12 cellular contexts compared by ENCODE assay signal in genomic region chr19:48196933-48197665, GRCh38. TPM values are rescaled to one million over a fixed set of nuclear protein-coding genes. Genes with fewer than 3 reads are reported as not detected.
DNase-seq lines count a peak whose midpoint lies in the region; ATAC-seq and TF ChIP-seq lines count a peak whose summit lies in the region.
"Had no signal": no experiment of that assay in that cellular context is flagged by ENCODE, and none has a peak within 500 bp of the region (broad histone marks: within the 10 kb centered on the region; RNA-seq: fewer than 3 reads in every experiment).

No MANE protein-coding gene starts in this region.

- H3K36me3 ChIP-seq in GM23338 (ENCODE audit: insufficient read depth), result no peaks in the 10 kb centered on the region
- H3K36me3 ChIP-seq in endodermal cell (ENCODE audit: control insufficient read depth, insufficient read depth, low read length), result no peaks in the 10 kb centered on the region

- no peak overlapping the region for H3K9ac ChIP-seq in endodermal cell (ENCODE audit: extremely low read depth, low read length, poor library complexity, severe bottlenecking)

- H3K4me1 Mint-ChIP-seq in GM23338, result peaks cover 19% of the 10 kb centered on the region
- H3K4me1 Mint-ChIP-seq in endodermal cell, result no peaks in the 10 kb centered on the region
- H3K4me1 Mint-ChIP-seq in nephron, result peaks cover 7% of the 10 kb centered on the region

- no peaks in the 10 kb centered on the region; the same call in 1 of the 2 replicates for H3K9me2 ChIP-seq in GM23338 (ENCODE audit: insufficient read depth)

- H3K4me3 ChIP-seq in GM23338 (no peak overlapping the region), endodermal cell (ENCODE audit: low read length) (no peak overlapping the region)
- H3K4me3 ChIP-seq: body of pancreas had no signal

- H3K36me3 Mint-ChIP-seq in GM23338 (ENCODE audit: low read depth) (peaks cover 5% of the 10 kb centered on the region; the same call in 2 of the 3 replicates), endodermal cell (ENCODE audit: low read depth) (peaks cover 6% of the 10 kb centered on the region), nephron (ENCODE audit: low read depth) (peaks cover 7% of the 10 kb centered on the region)
- H3K36me3 Mint-ChIP-seq: activated CD4-positive, alpha-beta memory T cell treated with anti-CD3 and anti-CD28 coated beads for 36 hours had no signal

- TF ChIP-seq CTCF in GM23338 (conservative IDR thresholded peaks at IDR 0.05; ENCODE audit: low read depth in 2 of 2), result no peak
- no peak for TF ChIP-seq CTCF in endodermal cell (conservative IDR thresholded peaks at IDR 0.05)
- TF ChIP-seq CTCF in nephron (IDR thresholded peaks at IDR 0.05; ENCODE audit: unreplicated experiment in 3 of 3), result no peak

- no peaks in the 10 kb centered on the region; the same call in 1 of the 2 replicates for H3F3A ChIP-seq in GM23338 (replicated peaks; ENCODE audit: low read depth)

- H3K27me3 Mint-ChIP-seq in GM23338 (ENCODE audit: insufficient read depth, low read depth, poor library complexity) (peaks cover 8% of the 10 kb centered on the region), endodermal cell (ENCODE audit: insufficient read depth) (peaks cover 15% of the 10 kb centered on the region), nephron (ENCODE audit: low read depth) (peaks cover 4% of the 10 kb centered on the region)

- no peaks in the 10 kb centered on the region for H3K27me3 ChIP-seq in GM23338 (ENCODE audit: insufficient read depth)
- H3K27me3 ChIP-seq in endodermal cell (ENCODE audit: control insufficient read depth, insufficient read depth, low read length, poor library complexity, severe bottlenecking), result no peaks in the 10 kb centered on the region
- H3K27me3 ChIP-seq: body of pancreas had no signal

- peak overlapping the region; percentile 3; the same call in 1 of the 2 replicates for H3K27ac Mint-ChIP-seq in GM23338
- no peak overlapping the region for H3K27ac Mint-ChIP-seq in endodermal cell
- peak overlapping the region; percentile 57 to 73 (median 59) for H3K27ac Mint-ChIP-seq in nephron
- H3K27ac Mint-ChIP-seq: activated CD4-positive, alpha-beta memory T cell treated with anti-CD3 and anti-CD28 coated beads for 36 hours had no signal

- ATAC-seq in GM23338 (peak; percentile 10; the same call in 1 of the 3 replicates), HG03520 (IDR thresholded peaks at IDR 0.05; ENCODE audit: unreplicated experiment) (no peak)
- ATAC-seq: body of pancreas had no signal

- H3K4me2 ChIP-seq in GM23338, result no peak overlapping the region

- H3K27ac ChIP-seq in GM23338 (ENCODE audit: low read depth) (no peak overlapping the region), endodermal cell (ENCODE audit: low read depth, low read length) (no peak overlapping the region)
- H3K27ac ChIP-seq: body of pancreas had no signal

- H3K4me1 ChIP-seq in GM23338 (ENCODE audit: insufficient read depth) (no peaks in the 10 kb centered on the region), endodermal cell (ENCODE audit: control insufficient read depth, insufficient read depth, low read length) (no peaks in the 10 kb centered on the region)
- H3K4me1 ChIP-seq: body of pancreas, Caco-2 had no signal

- no peaks in the 10 kb centered on the region for H3K79me2 ChIP-seq in GM23338 (replicated peaks; ENCODE audit: insufficient read depth)

- peak; percentile 18 for DNase-seq in GM23338 (ENCODE audit: low spot score)
- peak; percentile 21 for DNase-seq in NCI-H2227 treated with DMSO at 0.1 percent for 48 hours (lab: John Stamatoyannopoulos, UW)
- peak; percentile 20 for DNase-seq in endodermal cell
- no peak for DNase-seq in GM19238 (ENCODE audit: insufficient read length, low spot score)
- DNase-seq in activated CD4-positive, CD25-positive, alpha-beta regulatory T cell (lab: John Stamatoyannopoulos, UW), result no peak
- DNase-seq: activated CD4-positive, alpha-beta memory T cell treated with anti-CD3 and anti-CD28 coated beads for 36 hours; body of pancreas; Caco-2; HCEC 1CT; NCI-H2171 treated with DMSO at 0.1 percent for 48 hours had no signal

- no peaks in the 10 kb centered on the region for H4K20me1 ChIP-seq in GM23338 (replicated peaks; ENCODE audit: insufficient read depth)

- WGBS in endodermal cell (ENCODE audit: insufficient coverage in 1 of 2, insufficient read length in 1 of 2), 2 experiments, result 89 to 90% methylated on average over 11 to 13 of the region's 13 CpGs

- H2AFZ ChIP-seq in GM23338, result no peak overlapping the region

- H3K4me3 Mint-ChIP-seq in GM23338 (no peak overlapping the region), endodermal cell (no peak overlapping the region), nephron (peak overlapping the region in 1 of 3 experiments; percentile 24)
- H3K4me3 Mint-ChIP-seq: activated CD4-positive, alpha-beta memory T cell treated with anti-CD3 and anti-CD28 coated beads for 36 hours had no signal

- H3K9me3 Mint-ChIP-seq in GM23338 (no peaks in the 10 kb centered on the region), endodermal cell (no peaks in the 10 kb centered on the region), nephron (no peaks in the 10 kb centered on the region)
- H3K9me3 Mint-ChIP-seq: activated CD4-positive, alpha-beta memory T cell treated with anti-CD3 and anti-CD28 coated beads for 36 hours had no signal

- H3K9me3 ChIP-seq in endodermal cell (ENCODE audit: control insufficient read depth, low read length), result no peaks in the 10 kb centered on the region
- H3K9me3 ChIP-seq: body of pancreas, Caco-2 had no signal

TF ChIP-seq in GM23338, 12 proteins besides CTCF, POLR2A, EP300 and RAD21 (continues in another document):
- TF ChIP-seq ZNF114 (CRISPR knock-in tag; IDR thresholded peaks at IDR 0.05), result no peak
- no peak for TF ChIP-seq ZNF331 (CRISPR knock-in tag; IDR thresholded peaks at IDR 0.05; ENCODE audit: low read depth)
- no peak for TF ChIP-seq ETS1 (IDR thresholded peaks at IDR 0.05)
- no peak for TF ChIP-seq CREB1 (CRISPR knock-in tag; IDR thresholded peaks at IDR 0.05; ENCODE audit: low read depth)
- no peak for TF ChIP-seq EZH2phosphoT487 (IDR thresholded peaks at IDR 0.05; ENCODE audit: unreplicated experiment)
- no peak for TF ChIP-seq NANOG (IDR thresholded peaks at IDR 0.05; ENCODE audit: borderline replicate concordance)
- TF ChIP-seq EZH2 (IDR thresholded peaks at IDR 0.05; ENCODE audit: low read depth, unreplicated experiment), result no peak
- no peak for TF ChIP-seq POLR2AphosphoS5 (IDR thresholded peaks at IDR 0.05; ENCODE audit: low read depth)
- no peak for TF ChIP-seq REST (IDR thresholded peaks at IDR 0.05; ENCODE audit: unreplicated experiment)

RNA-seq across cellular contexts. Expression of gene ZSWIM9, which starts 26.6 kb away (rescaled TPM):
- total RNA-seq in GM23338 (2014; rRNA removed; shearing (Covaris generic)), result 9.1 and 10.6 TPM in 2 replicates
- 2.9 and 4.2 TPM in 2 replicates for polyA plus RNA-seq in GM23338 (2016; fragmentation: Nextera tagmentation; extraction: Ambion mirVana)
- total RNA-seq in endodermal cell, result 10 to 100 TPM in 1 of 2 donors, 1 to 10 TPM in 1; 9.9 to 13.0 TPM
- polyA plus RNA-seq in endodermal cell (2013, experiment 1 of 2), result 6.1 TPM
- 5.6 TPM for polyA plus RNA-seq in endodermal cell (2013, experiment 2 of 2)

RNA-seq across cellular contexts. Expression of gene LIG1, which starts 27.0 kb away (rescaled TPM):
- 75.0 and 79.3 TPM in 2 replicates for total RNA-seq in GM23338 (2014; rRNA removed; shearing (Covaris generic))
- 96.9 and 122 TPM in 2 replicates for polyA plus RNA-seq in GM23338 (2016; fragmentation: Nextera tagmentation; extraction: Ambion mirVana)
- 100 to 1,000 TPM in 1 of 2 donors, 10 to 100 TPM in 1; 91.6 to 117 TPM for total RNA-seq in endodermal cell
- 74.1 TPM for polyA plus RNA-seq in endodermal cell (2013, experiment 1 of 2)
- 65.3 TPM for polyA plus RNA-seq in endodermal cell (2013, experiment 2 of 2)

RNA-seq across cellular contexts. Expression of gene CARD8, which starts 58.6 kb away (rescaled TPM):
- 17.1 and 30.6 TPM in 2 replicates for total RNA-seq in GM23338 (2014; rRNA removed; shearing (Covaris generic))
- 16.6 and 21.9 TPM in 2 replicates for polyA plus RNA-seq in GM23338 (2016; fragmentation: Nextera tagmentation; extraction: Ambion mirVana)
- 10 to 100 TPM; 34.0 to 44.6 TPM for total RNA-seq in endodermal cell
- polyA plus RNA-seq in endodermal cell (2013, experiment 1 of 2), result 29.4 TPM
- 28.4 TPM for polyA plus RNA-seq in endodermal cell (2013, experiment 2 of 2)

Comparison
In these comparisons a context has a peak if more than half of its experiments do, and no peak if none do; other contexts are left out.
1. DNase-seq: peak in GM23338 (single experiment), NCI-H2227 treated with DMSO at 0.1 percent for 48 hours (single experiment) and endodermal cell (single experiment); none in GM19238 (single experiment) and activated CD4-positive, CD25-positive, alpha-beta regulatory T cell (0 of 4).